In genomic region chr22:29813563-29813962, GRCh38 we compare ENCODE assay signal across 14 cellular contexts. TPM values are rescaled to one million over a fixed set of nuclear protein-coding genes. Genes with fewer than 3 reads are reported as not detected.
A peak's percentile ranks its signal among the peaks of the same experiment; 100 is the strongest.
DNase-seq lines count a peak whose midpoint lies in the region; ATAC-seq and TF ChIP-seq lines count a peak whose summit lies in the region.
"Had no signal": no experiment of that assay in that cellular context is flagged by ENCODE, and none has a peak within 500 bp of the region (broad histone marks: within the 10 kb centered on the region; RNA-seq: fewer than 3 reads in every experiment).

No MANE protein-coding gene starts in this region.

- TF ChIP-seq CTCF in cardiac fibroblast (IDR thresholded peaks at IDR 0.05; ENCODE audit: low read depth, low read length), result peak; percentile 35

- no peak overlapping the region for H3K4ac ChIP-seq in mesenchymal stem cell (ENCODE audit: low read depth in 1 of 2, low read length in 2 of 2)

- H2BK12ac ChIP-seq in mesenchymal stem cell (ENCODE audit: low read length in 2 of 2), result no peak overlapping the region

- no peak overlapping the region for H2AK5ac ChIP-seq in mesenchymal stem cell (ENCODE audit: low read length, severe bottlenecking)

- H4K8ac ChIP-seq in mesenchymal stem cell (ENCODE audit: low read length), result no peak overlapping the region

- H3K79me1 ChIP-seq in mesenchymal stem cell (replicated peaks; ENCODE audit: low read length, poor library complexity, severe bottlenecking), result peaks cover 6% of the 10 kb centered on the region

- 18% methylated on average over 2 of the region's 3 CpGs for WGBS in mesenchymal stem cell

- no peak overlapping the region for H2AFZ ChIP-seq in mesenchymal stem cell (ENCODE audit: low read depth, low read length)

- peak; percentile 35 for DNase-seq in Daoy (ENCODE audit: low read depth)
- peak; percentile 47 for DNase-seq in MV-4-11 (lab: John Stamatoyannopoulos, UW)
- peak; percentile 22 to 52 for DNase-seq in cardiac fibroblast (ENCODE audit: low read depth in 2 of 2)
- peak; percentile 82 for DNase-seq in mesenchymal stem cell
- DNase-seq in activated CD4-positive, CD25-positive, alpha-beta regulatory T cell treated with anti-CD3 and anti-CD28 coated beads, Interleukin-2, amount 50 U/mL, for 72 hours, result no peak
- no peak for DNase-seq in mesenteric fat pad (ENCODE audit: low spot score)
- DNase-seq: activated naive CD8-positive, alpha-beta T cell treated with anti-CD3 and anti-CD28 coated beads, Interleukin-2, amount 50 U/mL, for 24 hours; CD4-positive, CD25-positive, alpha-beta regulatory T cell; heart right ventricle; pancreas; stimulated activated CD4-positive, alpha-beta T cell treated with anti-CD3 and anti-CD28 coated beads, Interleukin-4, amount 100 ng/mL, for 24 hours; stimulated activated naive CD4-positive, alpha-beta T cell treated with Interleukin-2 at 50 U/mL for 16 hours had no signal

- H3K9ac ChIP-seq in mesenchymal stem cell (ENCODE audit: low read length), result no peak overlapping the region

- H4K91ac ChIP-seq in mesenchymal stem cell (ENCODE audit: low read length), result no peak overlapping the region

- H3K14ac ChIP-seq in mesenchymal stem cell (ENCODE audit: low read length in 2 of 2), result no peak overlapping the region

- H3K27ac ChIP-seq in mesenchymal stem cell (ENCODE audit: low read length, poor library complexity, severe bottlenecking), result no peak overlapping the region
- H3K27ac ChIP-seq: pancreas had no signal

- H2BK5ac ChIP-seq in mesenchymal stem cell (ENCODE audit: low read depth, low read length, poor library complexity, severe bottlenecking), result no peak overlapping the region

- H3K4me3 ChIP-seq in cardiac fibroblast (replicated peaks in 1 of 2; ENCODE audit: low read depth in 2 of 2, low read length in 2 of 2) (no peak overlapping the region), mesenchymal stem cell (ENCODE audit: insufficient read depth in 1 of 2, low read depth in 1 of 2, low read length in 2 of 2) (no peak overlapping the region)
- H3K4me3 ChIP-seq: heart right ventricle, pancreas had no signal

- H3K18ac ChIP-seq in mesenchymal stem cell (ENCODE audit: low read depth in 1 of 2, low read length in 2 of 2), result no peak overlapping the region

- H3K23ac ChIP-seq in mesenchymal stem cell (ENCODE audit: low read length in 2 of 2), result no peak overlapping the region

- H3K27me3 ChIP-seq in mesenchymal stem cell (ENCODE audit: control insufficient read depth in 1 of 2, insufficient read depth in 1 of 2, low read length in 2 of 2), result no peaks in the 10 kb centered on the region
- H3K27me3 ChIP-seq: heart right ventricle, pancreas had no signal

- H3K4me2 ChIP-seq in mesenchymal stem cell (ENCODE audit: low read length, poor library complexity, severe bottlenecking), result no peak overlapping the region

- H3K9me3 ChIP-seq in mesenchymal stem cell (ENCODE audit: control insufficient read depth, low read length), result no peaks in the 10 kb centered on the region
- H3K9me3 ChIP-seq: heart right ventricle, pancreas had no signal

- no peak overlapping the region for H2BK15ac ChIP-seq in mesenchymal stem cell (ENCODE audit: low read depth, poor library complexity, severe bottlenecking)

- peaks cover 43 to 53% of the 10 kb centered on the region in 2 experiments for H3K36me3 ChIP-seq in mesenchymal stem cell (ENCODE audit: control insufficient read depth in 1 of 2, insufficient read depth in 2 of 2, low read depth in 1 of 2, low read length in 2 of 2)

- ATAC-seq in HG03469 (IDR thresholded peaks at IDR 0.05; ENCODE audit: unreplicated experiment) (no peak), HG02763 (IDR thresholded peaks at IDR 0.05; ENCODE audit: unreplicated experiment) (no peak)
- ATAC-seq: activated naive CD8-positive, alpha-beta T cell treated with anti-CD3 and anti-CD28 coated beads, Interleukin-2, amount 50 U/mL, for 24 hours had no signal

- peaks cover 6% of the 10 kb centered on the region for H3K4me1 ChIP-seq in mesenchymal stem cell (ENCODE audit: control insufficient read depth, insufficient read depth, low read depth, low read length)
- H3K4me1 ChIP-seq: pancreas had no signal

- no peak overlapping the region for H2BK120ac ChIP-seq in mesenchymal stem cell (ENCODE audit: low read depth, low read length)

RNA-seq across cellular contexts. Expression of gene ASCC2, which starts 24.5 kb away (rescaled TPM):
- 35.2 and 35.3 TPM in 2 replicates for total RNA-seq in Daoy (2014; rRNA removed; shearing (Covaris generic))
- 43.5 TPM for polyA plus RNA-seq in mesenchymal stem cell (2013, experiment 1 of 2)
- polyA plus RNA-seq in mesenchymal stem cell (2013, experiment 2 of 2), result 43.8 TPM
- total RNA-seq in mesenteric fat pad, result 73.9 TPM

RNA-seq across cellular contexts. Expression of gene UQCR10, which starts 46.4 kb away (rescaled TPM):
- total RNA-seq in Daoy (2014; rRNA removed; shearing (Covaris generic)), result 45.4 and 69.9 TPM in 2 replicates
- polyA plus RNA-seq in mesenchymal stem cell (2013, experiment 1 of 2), result 145 TPM
- 148 TPM for polyA plus RNA-seq in mesenchymal stem cell (2013, experiment 2 of 2)
- 81.1 TPM for total RNA-seq in mesenteric fat pad

RNA-seq across cellular contexts. Expression of gene ZMAT5, which starts 46.8 kb away (rescaled TPM):
- 25.8 and 37.2 TPM in 2 replicates for total RNA-seq in Daoy (2014; rRNA removed; shearing (Covaris generic))
- 30.6 TPM for polyA plus RNA-seq in mesenchymal stem cell (2013, experiment 1 of 2)
- polyA plus RNA-seq in mesenchymal stem cell (2013, experiment 2 of 2), result 33.0 TPM
- total RNA-seq in mesenteric fat pad, result 17.8 TPM

Comparison
In these comparisons a context has a peak if more than half of its experiments do, and no peak if none do; other contexts are left out.
1. DNase-seq: peak in Daoy (single experiment), MV-4-11 (single experiment), cardiac fibroblast (2 of 2) and mesenchymal stem cell (single experiment); none in activated CD4-positive, CD25-positive, alpha-beta regulatory T cell treated with anti-CD3 and anti-CD28 coated beads, Interleukin-2, amount 50 U/mL, for 72 hours (single experiment) and mesenteric fat pad (single experiment).